ENCODE assay signal across 26 cellular contexts in the genomic region with DNA sequence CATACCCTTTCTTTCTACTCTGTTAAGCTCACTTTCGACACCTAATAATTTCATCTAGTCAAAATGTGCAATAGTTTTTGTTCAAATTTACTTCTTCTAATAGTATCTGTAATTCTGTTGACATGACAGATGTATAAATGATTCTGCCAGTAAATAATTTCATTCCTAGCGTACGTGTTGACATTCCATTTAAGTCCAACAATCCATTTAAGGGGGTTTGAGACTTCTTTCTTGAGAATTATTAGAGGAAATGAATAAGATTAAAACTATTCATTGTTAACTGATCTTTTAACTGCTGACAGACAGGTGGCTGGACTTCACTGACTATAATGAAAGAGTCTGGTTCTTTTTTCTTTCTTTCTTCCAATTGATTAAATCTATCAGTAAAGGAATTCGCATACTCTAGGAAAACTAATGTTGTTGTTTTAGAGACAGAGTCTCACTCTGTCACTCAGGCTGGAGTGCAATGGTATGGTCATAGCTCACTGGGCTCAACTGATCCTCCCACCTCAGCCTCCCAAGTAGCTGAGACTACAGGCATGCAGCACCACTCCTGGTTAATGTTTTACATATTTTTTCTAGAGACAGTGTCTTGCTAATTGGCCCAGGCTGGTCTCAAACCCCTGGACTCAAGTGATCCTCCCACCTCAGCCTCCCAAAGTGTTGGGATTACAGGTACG. TPM values are rescaled to one million over a fixed set of nuclear protein-coding genes. Genes with fewer than 3 reads are reported as not detected.
DNase-seq lines count a peak whose midpoint lies in the region; ATAC-seq, FAIRE-seq and TF ChIP-seq lines count a peak whose summit lies in the region.
"Had no signal": no experiment of that assay in that cellular context is flagged by ENCODE, and none has a peak within 500 bp of the region (broad histone marks: within the 10 kb centered on the region; RNA-seq: fewer than 3 reads in every experiment).

No MANE protein-coding gene starts in this region.

- POLR2A ChIA-PET in GM12878 (lab: Charles Lee) = interaction anchor here (0.7 to 1.1 kb wide), 2 partner anchors 10 to 16 kb away, joined by 3 to 8 read pairs; no protein-coding TSS in a partner anchor

- no TSS peak for BruUV-seq in GM12878 (replicated peaks; lab: Mats Ljungman, UMichigan)

- TF ChIP-seq POLR2A in GM12878 (IDR thresholded peaks at IDR 0.05; ENCODE audit: low read depth, low read length) = no peak

- peaks cover 2 to 6% of the 10 kb centered on the region in 2 experiments; a peak in 2 of 4 replicates for H3K36me3 ChIP-seq in GM12878 (ENCODE audit: control insufficient read depth in 2 of 2, insufficient read depth in 2 of 2, low read length in 1 of 2)
- H3K36me3 ChIP-seq: colonic mucosa, prostate gland, upper lobe of left lung had no signal

- no peak overlapping the region for H3K4me2 ChIP-seq in GM12878 (ENCODE audit: control insufficient read depth, insufficient read depth)
- H3K4me2 ChIP-seq: KMS-11 had no signal

- H3K27ac ChIP-seq in GM12878 (ENCODE audit: control insufficient read depth, insufficient read depth) = no peak overlapping the region
- H3K27ac ChIP-seq: colonic mucosa, KMS-11, prostate gland had no signal

- no peaks in the 10 kb centered on the region for H3K27me3 ChIP-seq in GM12878 (replicated peaks in 1 of 2; ENCODE audit: control insufficient read depth in 2 of 2, insufficient read depth in 2 of 2, low read length in 1 of 2)
- H3K27me3 ChIP-seq: colonic mucosa, upper lobe of left lung had no signal

- RAD21 ChIA-PET in GM12878 (lab: Charles Lee; ENCODE audit: unreplicated experiment) = interaction anchor here (1.0 to 2.5 kb wide), 8 partner anchors 10 to 56 kb away, joined by 3 to 15 read pairs (median 4); partner anchors contain the start of gene MAP3K5

- intact Hi-C loops in GM12878 (cut with micrococcal nuclease; ENCODE audit: unreplicated experiment) = no loop called here
- intact Hi-C loops in posterior cingulate gyrus (cut with DNase I) = no loop called here

- WGBS in GM12878 (ENCODE audit: insufficient coverage, insufficient replicate concordance, low lambda C conversion rate, missing lambda C conversion rate) = 93% methylated on average over 5 of the region's 5 CpGs

- ATAC-seq in GM18868 (IDR thresholded peaks at IDR 0.05; ENCODE audit: unreplicated experiment) = peak; percentile 36
- peak; percentile 57 for ATAC-seq in HG02798 (IDR thresholded peaks at IDR 0.05; ENCODE audit: poor library complexity, unreplicated experiment)
- peak; percentile 75 for ATAC-seq in GM12878
- ATAC-seq in GM18909 (IDR thresholded peaks at IDR 0.05; ENCODE audit: poor library complexity, unreplicated experiment) = no peak

- CTCF ChIA-PET in GM12878 (lab: Yijun Ruan, JAX) = interaction anchor here (1.0 to 1.6 kb wide), 5 partner anchors 8 to 92 kb away, joined by 3 to 5 read pairs (median 5); partner anchors contain the start of gene MAP3K5

- in situ Hi-C loops in GM12878 (cut with MboI) = no loop called here

- TF ChIP-seq RAD21 in GM12878 (IDR thresholded peaks at IDR 0.05; ENCODE audit: insufficient read depth, low read depth, low read length) = no peak

- no peak overlapping the region for H3K4me3 ChIP-seq in GM12878
- H3K4me3 ChIP-seq: colonic mucosa, prostate gland, upper lobe of left lung had no signal

- H3K79me2 ChIP-seq in GM12878 (ENCODE audit: control insufficient read depth, insufficient read depth, low read length) = peaks cover 98% of the 10 kb centered on the region

- H4K20me1 ChIP-seq in GM12878 (ENCODE audit: control insufficient read depth, insufficient read depth) = no peaks in the 10 kb centered on the region

- SMC1A ChIA-PET in GM12878 (lab: Charles Lee; ENCODE audit: uncharacterized antibody, unreplicated experiment) = interaction anchor here (0.6 to 19.4 kb wide), 10 partner anchors 9 to 63 kb away, joined by 3 to 370 read pairs (median 4); partner anchors contain the start of gene MAP3K5

- no peak overlapping the region for H2AFZ ChIP-seq in GM12878 (ENCODE audit: control insufficient read depth, low read depth, low read length)

- no peak overlapping the region for H3K9ac ChIP-seq in GM12878 (ENCODE audit: control insufficient read depth, insufficient read depth, low read length)
- H3K9ac ChIP-seq: KMS-11 had no signal

- DNase-seq in GM12878 (ENCODE audit: low read depth, low spot score) (no peak), renal cortical epithelial cell (ENCODE audit: low read depth) (peak; percentile 65), posterior cingulate gyrus (no peak), SHP77 treated with DMSO at 0.1 percent for 48 hours (lab: John Stamatoyannopoulos, UW) (no peak)
- DNase-seq in activated CD4-positive, CD25-positive, alpha-beta regulatory T cell (lab: John Stamatoyannopoulos, UW) = no peak
- DNase-seq: activated CD4-positive, alpha-beta T cell treated with anti-CD3 and anti-CD28 coated beads for 1 hour; activated CD8-positive, alpha-beta memory T cell treated with anti-CD3 and anti-CD28 coated beads for 24 hours; activated gamma-delta T cell treated with Interleukin-2 at 50 U/mL for 16 hours; activated T-cell treated with anti-CD3 and anti-CD28 coated beads, Interleukin-2, amount 50 U/mL, for 1 hour; amniotic stem cell; CD4-positive, alpha-beta T cell; colonic mucosa; endodermal cell; HCEC 1CT; NCI-H1694 treated with DMSO at 0.1 percent for 48 hours; NCI-H526 treated with DMSO at 0.1 percent for 48 hours; stimulated activated CD8-positive, alpha-beta memory T cell treated with anti-CD3 and anti-CD28 coated beads, Interleukin-4, amount 100 ng/mL, for 48 hours; upper lobe of left lung had no signal

- H3K4me1 ChIP-seq in GM12878 (ENCODE audit: control insufficient read depth, insufficient read depth, low read length) = peaks cover 6% of the 10 kb centered on the region; the same call in 1 of the 2 replicates
- H3K4me1 ChIP-seq: colonic mucosa, prostate gland had no signal

- no peak for TF ChIP-seq EP300 in GM12878 (IDR thresholded peaks at IDR 0.05; ENCODE audit: borderline replicate concordance in 1 of 2, control insufficient read depth in 1 of 2, low read depth in 2 of 2, low read length in 2 of 2)

- TF ChIP-seq CTCF in GM12878 (IDR thresholded peaks at IDR 0.05 in 2 of 3, conservative IDR thresholded peaks at IDR 0.05 in 1 of 3; ENCODE audit: control insufficient read depth in 2 of 3, extremely low read depth in 1 of 3, insufficient read depth in 1 of 3, low read depth in 3 of 3, low read length in 3 of 3) = no peak

- FAIRE-seq in GM12878 (lab: Jason Lieb, UNC) = no peak
- FAIRE-seq: bronchial epithelial cell, islet of Langerhans, TTC549 had no signal

- no peaks in the 10 kb centered on the region; the same call in 2 of the 3 replicates for H3K9me3 ChIP-seq in GM12878 (replicated peaks; ENCODE audit: control insufficient read depth, insufficient read depth, low read length)
- H3K9me3 ChIP-seq: colonic mucosa, prostate gland, upper lobe of left lung had no signal

TF ChIP-seq in GM12878, 131 proteins besides CTCF, POLR2A, EP300 and RAD21:
- TF ChIP-seq BACH1 (IDR thresholded peaks at IDR 0.05; ENCODE audit: borderline replicate concordance) = no peak
- TF ChIP-seq, protein P1, sequence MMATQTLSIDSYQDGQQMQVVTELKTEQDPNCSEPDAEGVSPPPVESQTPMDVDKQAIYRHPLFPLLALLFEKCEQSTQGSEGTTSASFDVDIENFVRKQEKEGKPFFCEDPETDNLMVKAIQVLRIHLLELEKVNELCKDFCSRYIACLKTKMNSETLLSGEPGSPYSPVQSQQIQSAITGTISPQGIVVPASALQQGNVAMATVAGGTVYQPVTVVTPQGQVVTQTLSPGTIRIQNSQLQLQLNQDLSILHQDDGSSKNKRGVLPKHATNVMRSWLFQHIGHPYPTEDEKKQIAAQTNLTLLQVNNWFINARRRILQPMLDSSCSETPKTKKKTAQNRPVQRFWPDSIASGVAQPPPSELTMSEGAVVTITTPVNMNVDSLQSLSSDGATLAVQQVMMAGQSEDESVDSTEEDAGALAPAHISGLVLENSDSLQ (IDR thresholded peaks at IDR 0.05) = peak; percentile 54; the same call in 1 of the 2 replicates
TF ChIP-seq in GM12878: peak in this region for 1.

RNA-seq across cellular contexts. Expression of gene MAP3K5, which starts 55.9 kb away (rescaled TPM):
- 212 and 228 TPM in 2 replicates for total RNA-seq in GM12878 (2013; cell fraction: nucleolus; rRNA removed)
- total RNA-seq in GM12878 (2014; rRNA removed) (28.9 and 33.4 TPM in 2 replicates), GM12878 (2014; rRNA removed; fragmentation: Illumina TruSeq; extraction: Trizol) (31.4 and 32.6 TPM in 2 replicates), GM12878 (2021) (31.6 TPM in 2 replicates), renal cortical epithelial cell (21.6 and 21.7 TPM in 2 replicates)
- polyA plus RNA-seq in GM12878 (2011; ENCODE audit: low read depth) = 33.8 TPM
- polyA plus RNA-seq in GM12878 (2011; rRNA removed) (34.3 and 46.0 TPM in 2 replicates), GM12878 (2014; fragmentation: Illumina TruSeq; extraction: Trizol) (30.9 and 39.1 TPM in 2 replicates), GM12878 (2014; fragmentation: Nextera tagmentation; extraction: Ambion mirVana) (10 to 100 TPM in 1 of 2 experiments, 1 to 10 TPM in 1; 5.4 to 11.1 TPM), GM12878 (2014; rRNA removed) (17.5 and 18.2 TPM in 2 replicates), GM12878 (2016; fragmentation: Nextera tagmentation; extraction: Ambion mirVana) (10 to 100 TPM in 1 of 2 experiments, 1 to 10 TPM in 1; 8.3 to 23.9 TPM)
- 15.7 and 17.7 TPM in 2 replicates for polyA plus RNA-seq in GM12878 (2011; cell fraction: cytosol; rRNA removed)
- 23.9 and 28.8 TPM in 2 replicates for polyA plus RNA-seq in GM12878 (2011; cell fraction: nucleus; rRNA removed)
- 20.4 and 35.3 TPM in 2 replicates for polyA plus RNA-seq in GM12878 (2012)
- 49.0 and 54.4 TPM in 2 replicates for polyA minus RNA-seq in GM12878 (2011; rRNA and poly(A)+ RNA removed)
- 16.2 and 17.7 TPM in 2 replicates for polyA minus RNA-seq in GM12878 (2011; cell fraction: cytosol; rRNA and poly(A)+ RNA removed)
- 40.9 and 59.3 TPM in 2 replicates for polyA minus RNA-seq in GM12878 (2011; cell fraction: nucleus; rRNA and poly(A)+ RNA removed)
